1 cellular context compared by ENCODE assay signal in genomic region chr3:72847751-72848702, GRCh38.
TF ChIP-seq lines count a peak whose summit lies in the region.

Gene SHQ1, minus strand, starts transcription at chr3:72848445. Its CDS starts 105 bp downstream, at chr3:72848340.

TF ChIP-seq in HepG2, 621 proteins besides CTCF, POLR2A, EP300 and RAD21 (continued from another document and continues in another):
- TF ChIP-seq ZMAT5 (CRISPR knock-in tag; IDR thresholded peaks at IDR 0.05; ENCODE audit: borderline replicate concordance, low read depth) (no peak), NFATC3 (CRISPR knock-in tag; IDR thresholded peaks at IDR 0.05) (no peak), NCOA5 (CRISPR knock-in tag; IDR thresholded peaks at IDR 0.05) (no peak), MLX (CRISPR knock-in tag; IDR thresholded peaks at IDR 0.05) (no peak), HHEX (CRISPR knock-in tag; IDR thresholded peaks at IDR 0.05) (no peak), ZNF20 (CRISPR knock-in tag; IDR thresholded peaks at IDR 0.05) (no peak), GABPB1 (CRISPR knock-in tag; IDR thresholded peaks at IDR 0.05) (peak; percentile 99), SETDB1 (CRISPR knock-in tag; IDR thresholded peaks at IDR 0.05; ENCODE audit: borderline replicate concordance) (no peak), ZNF800 (CRISPR knock-in tag; IDR thresholded peaks at IDR 0.05) (peak; percentile 88), NFKB2 (CRISPR knock-in tag; IDR thresholded peaks at IDR 0.05; ENCODE audit: borderline replicate concordance) (peak; percentile 85; the same call in 1 of the 2 replicates), KLF12 (CRISPR knock-in tag; IDR thresholded peaks at IDR 0.05; ENCODE audit: borderline replicate concordance) (peak; percentile 43), NR2F1 (CRISPR knock-in tag; IDR thresholded peaks at IDR 0.05) (0 out of 4 replicates have a peak, but pooled peaks of 1 of the 2 experiments have one; percentile 28), ATRX (CRISPR knock-in tag; IDR thresholded peaks at IDR 0.05; ENCODE audit: borderline replicate concordance) (no peak), ZKSCAN8 (CRISPR knock-in tag; IDR thresholded peaks at IDR 0.05; ENCODE audit: borderline replicate concordance) (no peak), STAT6 (CRISPR knock-in tag; IDR thresholded peaks at IDR 0.05; ENCODE audit: borderline replicate concordance) (no peak), ZBTB38 (CRISPR knock-in tag; IDR thresholded peaks at IDR 0.05) (peak; percentile 81; the same call in 1 of the 2 replicates), HMGXB3 (CRISPR knock-in tag; IDR thresholded peaks at IDR 0.05; ENCODE audit: borderline replicate concordance) (no peak), SRSF4 (IDR thresholded peaks at IDR 0.05; ENCODE audit: low read depth, low read length, poor library complexity, severe bottlenecking) (no peak), PREB (CRISPR knock-in tag; IDR thresholded peaks at IDR 0.05) (no peak), ZNF615 (CRISPR knock-in tag; IDR thresholded peaks at IDR 0.05; ENCODE audit: borderline replicate concordance) (no peak), MLLT10 (CRISPR knock-in tag; IDR thresholded peaks at IDR 0.05) (no peak), ZNF180 (CRISPR knock-in tag; IDR thresholded peaks at IDR 0.05; ENCODE audit: borderline replicate concordance, low read depth) (no peak; the same call in 1 of the 2 replicates), ZNF558 (CRISPR knock-in tag; IDR thresholded peaks at IDR 0.05; ENCODE audit: borderline replicate concordance) (no peak; the same call in 1 of the 2 replicates), ZNF318 (CRISPR knock-in tag; IDR thresholded peaks at IDR 0.05) (peak; percentile 83; the same call in 1 of the 2 replicates), ZNF24 (IDR thresholded peaks at IDR 0.05) (no peak), ELF3 (CRISPR knock-in tag; IDR thresholded peaks at IDR 0.05) (peak; percentile 67; the same call in 1 of the 2 replicates), MNT (IDR thresholded peaks at IDR 0.05) (peak; percentile 85), KMT2A (CRISPR knock-in tag; IDR thresholded peaks at IDR 0.05) (peak; percentile 96), CEBPG (CRISPR knock-in tag; IDR thresholded peaks at IDR 0.05) (no peak), DBP (CRISPR knock-in tag; IDR thresholded peaks at IDR 0.05; ENCODE audit: not compliant biosample characterization) (peak; percentile 53)
